In the genomic region with DNA sequence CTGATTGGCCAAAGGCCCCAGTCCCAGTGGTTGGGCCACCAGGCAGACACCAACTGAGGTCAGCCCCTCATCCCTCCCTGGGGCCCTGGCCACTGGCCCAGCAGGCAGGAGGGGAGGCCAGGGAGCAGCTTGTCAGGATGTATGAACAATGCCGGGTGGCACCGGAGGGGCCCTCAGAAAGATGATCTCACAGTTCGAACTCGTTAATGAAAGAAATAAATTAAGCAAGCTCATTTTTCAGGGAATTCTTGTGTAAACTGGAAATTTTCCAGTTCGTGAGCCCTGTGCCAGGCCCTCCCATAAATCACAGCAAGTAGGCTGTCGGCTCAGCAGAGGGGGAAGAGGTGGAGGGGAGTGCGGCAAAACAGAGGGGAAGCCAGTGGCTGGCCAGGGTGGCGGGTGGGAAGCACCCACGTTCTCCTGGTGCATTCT, we compare ENCODE assay signal across 13 cellular contexts.
DNase-seq lines count a peak whose midpoint lies in the region; ATAC-seq and TF ChIP-seq lines count a peak whose summit lies in the region.
"Had no signal": no experiment of that assay in that cellular context is flagged by ENCODE, and none has a peak within 500 bp of the region (broad histone marks: within the 10 kb centered on the region; RNA-seq: fewer than 3 reads in every experiment).

No MANE protein-coding gene starts in this region.

- peak overlapping the region; percentile 53 for H3K4me3 Mint-ChIP-seq in type B pancreatic cell
- no peak overlapping the region for H3K4me3 Mint-ChIP-seq in naive thymus-derived CD8-positive, alpha-beta T cell
- no peak overlapping the region for H3K4me3 Mint-ChIP-seq in immature natural killer cell

- POLR2A ChIA-PET in naive thymus-derived CD8-positive, alpha-beta T cell (lab: Charles Lee): no interaction called here

- H3K27me3 Mint-ChIP-seq in type B pancreatic cell: peaks cover 11% of the 10 kb centered on the region
- H3K27me3 Mint-ChIP-seq in naive thymus-derived CD8-positive, alpha-beta T cell: peaks cover 0 to 8% (median 0%) of the 10 kb centered on the region in 5 donors
- peaks cover 0 to 7% (median 0%) of the 10 kb centered on the region in 3 donors for H3K27me3 Mint-ChIP-seq in immature natural killer cell (ENCODE audit: low read depth in 3 of 3)

- no peak for TF ChIP-seq CTCF in type B pancreatic cell (conservative IDR thresholded peaks at IDR 0.05)

- no peaks in the 10 kb centered on the region for H3K36me3 Mint-ChIP-seq in type B pancreatic cell
- peaks cover 0 to 2% (median 0%) of the 10 kb centered on the region in 3 donors for H3K36me3 Mint-ChIP-seq in naive thymus-derived CD8-positive, alpha-beta T cell
- H3K36me3 Mint-ChIP-seq in immature natural killer cell: no peaks in the 10 kb centered on the region
- H3K36me3 Mint-ChIP-seq: activated naive CD4-positive, alpha-beta T cell treated with anti-CD3 and anti-CD28 coated beads, Interleukin-2, amount 50 U/mL, for 72 hours had no signal

- intact Hi-C loops in left ventricle myocardium superior (cut with micrococcal nuclease): no loop called here

- no peaks in the 10 kb centered on the region for H3K9me3 Mint-ChIP-seq in type B pancreatic cell
- H3K9me3 Mint-ChIP-seq in naive thymus-derived CD8-positive, alpha-beta T cell: peaks cover 0 to 2% (median 0%) of the 10 kb centered on the region in 9 donors
- H3K9me3 Mint-ChIP-seq in immature natural killer cell: no peaks in the 10 kb centered on the region
- H3K9me3 Mint-ChIP-seq: activated naive CD4-positive, alpha-beta T cell treated with anti-CD3 and anti-CD28 coated beads, Interleukin-2, amount 50 U/mL, for 72 hours had no signal

- H3K4me1 Mint-ChIP-seq in type B pancreatic cell (ENCODE audit: unreplicated experiment) (peaks cover 22% of the 10 kb centered on the region), immature natural killer cell (no peaks in the 10 kb centered on the region)
- no peaks in the 10 kb centered on the region for H3K4me1 Mint-ChIP-seq in naive thymus-derived CD8-positive, alpha-beta T cell

- H3K27ac Mint-ChIP-seq in type B pancreatic cell: no peak overlapping the region
- no peak overlapping the region for H3K27ac Mint-ChIP-seq in naive thymus-derived CD8-positive, alpha-beta T cell
- H3K27ac Mint-ChIP-seq in immature natural killer cell: no peak overlapping the region
- H3K27ac Mint-ChIP-seq: activated naive CD4-positive, alpha-beta T cell treated with anti-CD3 and anti-CD28 coated beads, Interleukin-2, amount 50 U/mL, for 72 hours had no signal

- ATAC-seq in left ventricle myocardium superior (peak; percentile 29), HG02970 (IDR thresholded peaks at IDR 0.05; ENCODE audit: low FRiP score, unreplicated experiment) (no peak)
- no peak for ATAC-seq in naive thymus-derived CD8-positive, alpha-beta T cell
- ATAC-seq: activated naive CD4-positive, alpha-beta T cell treated with anti-CD3 and anti-CD28 coated beads, Interleukin-2, amount 50 U/mL, for 72 hours had no signal

- peak; percentile 1 for DNase-seq in NCI-H2029 (lab: John Stamatoyannopoulos, UW)
- no peak for DNase-seq in NCI-H2029 treated with DMSO at 0.1 percent for 48 hours (lab: John Stamatoyannopoulos, UW)
- peak; percentile 21 for DNase-seq in NCI-H774 (lab: John Stamatoyannopoulos, UW)
- DNase-seq in left ventricle myocardium superior: peak; percentile 34
- DNase-seq in type B pancreatic cell (ENCODE audit: extremely low spot score, unreplicated experiment): no peak
- DNase-seq in naive thymus-derived CD8-positive, alpha-beta T cell: no peak
- no peak for DNase-seq in immature natural killer cell
- DNase-seq: activated CD8-positive, alpha-beta memory T cell treated with anti-CD3 and anti-CD28 coated beads, Interleukin-2, amount 50 U/mL, for 4 hours; GOT3; lower lobe of right lung; NCI-H146 had no signal

Comparison
In these comparisons a context has a peak if more than half of its experiments do, and no peak if none do; other contexts are left out.
1. DNase-seq: peak in NCI-H2029 (single experiment), NCI-H774 (single experiment) and left ventricle myocardium superior (single experiment); none in NCI-H2029 treated with DMSO at 0.1 percent for 48 hours (single experiment), type B pancreatic cell (single experiment), naive thymus-derived CD8-positive, alpha-beta T cell (0 of 10) and immature natural killer cell (0 of 3).